In genomic region chr14:50937325-50937724, GRCh38 we compare ENCODE assay signal across 15 cellular contexts. TPM values are rescaled to one million over a fixed set of nuclear protein-coding genes. Genes with fewer than 3 reads are reported as not detected.
A peak's percentile ranks its signal among the peaks of the same experiment; 100 is the strongest.
DNase-seq lines count a peak whose midpoint lies in the region; ATAC-seq and TF ChIP-seq lines count a peak whose summit lies in the region.
"Had no signal": no experiment of that assay in that cellular context is flagged by ENCODE, and none has a peak within 500 bp of the region (broad histone marks: within the 10 kb centered on the region; RNA-seq: fewer than 3 reads in every experiment).

No MANE protein-coding gene starts in this region.

- H3K4me1 Mint-ChIP-seq in stimulated activated memory B cell treated with anti-CD40 and anti-IgM and Interleukin-4, amounts not matched to agents 10 μg/mL and 1 μg/mL and 100 μg/mL, for 72 hours: no peaks in the 10 kb centered on the region

- H3K27me3 Mint-ChIP-seq in stimulated activated memory B cell treated with anti-CD40 and anti-IgM and Interleukin-4, amounts not matched to agents 10 μg/mL and 1 μg/mL and 100 μg/mL, for 72 hours: peaks cover 53% of the 10 kb centered on the region

- H3K27ac Mint-ChIP-seq in stimulated activated memory B cell treated with anti-CD40 and anti-IgM and Interleukin-4, amounts not matched to agents 10 μg/mL and 1 μg/mL and 100 μg/mL, for 72 hours: no peak overlapping the region
- H3K27ac Mint-ChIP-seq: activated naive CD4-positive, alpha-beta T cell treated with anti-CD3 and anti-CD28 coated beads for 36 hours; T-helper 2 cell treated with Interferon-gamma antibody and Interleukin-4, amounts not matched to agents 5 μg/mL and 100 μg/mL, for 36 hours had no signal

- no peaks in the 10 kb centered on the region for H3K36me3 ChIP-seq in gastrocnemius medialis

- H3K36me3 Mint-ChIP-seq in stimulated activated memory B cell treated with anti-CD40 and anti-IgM and Interleukin-4, amounts not matched to agents 10 μg/mL and 1 μg/mL and 100 μg/mL, for 72 hours: no peaks in the 10 kb centered on the region

- no peak overlapping the region for H3K4me3 ChIP-seq in gastrocnemius medialis
- H3K4me3 ChIP-seq: gastroesophageal sphincter, GM12878, tibial nerve had no signal

- H3K27ac ChIP-seq in gastrocnemius medialis: no peak overlapping the region
- H3K27ac ChIP-seq: gastroesophageal sphincter had no signal

- no peaks in the 10 kb centered on the region for H3K27me3 ChIP-seq in gastrocnemius medialis
- H3K27me3 ChIP-seq: gastroesophageal sphincter, tibial nerve had no signal

- intact Hi-C loops in gastrocnemius medialis (cut with DNase I; ENCODE audit: low total_unique reads): no loop called here

- no peak for TF ChIP-seq CTCF in gastrocnemius medialis (IDR thresholded peaks at IDR 0.05 in 4 of 5, conservative IDR thresholded peaks at IDR 0.05 in 1 of 5)

- H3K4me3 Mint-ChIP-seq in stimulated activated memory B cell treated with anti-CD40 and anti-IgM and Interleukin-4, amounts not matched to agents 10 μg/mL and 1 μg/mL and 100 μg/mL, for 72 hours: no peak overlapping the region
- H3K4me3 Mint-ChIP-seq: activated naive CD4-positive, alpha-beta T cell treated with anti-CD3 and anti-CD28 coated beads for 36 hours; naive thymus-derived CD8-positive, alpha-beta T cell; T-helper 2 cell treated with Interferon-gamma antibody and Interleukin-4, amounts not matched to agents 5 μg/mL and 100 μg/mL, for 36 hours had no signal

- ATAC-seq in esophagus mucosa: peak; percentile 24
- ATAC-seq in gastrocnemius medialis: no peak
- no peak for ATAC-seq in HG03354 (IDR thresholded peaks at IDR 0.05; ENCODE audit: poor library complexity, severe bottlenecking, unreplicated experiment)
- ATAC-seq in stimulated activated memory B cell treated with anti-CD40 and anti-IgM and Interleukin-4, amounts not matched to agents 10 μg/mL and 1 μg/mL and 100 μg/mL, for 72 hours: no peak
- ATAC-seq: gastroesophageal sphincter; GM12878; naive thymus-derived CD8-positive, alpha-beta T cell had no signal

- in situ Hi-C loops in gastrocnemius medialis (cut with MboI; ENCODE audit: low sequenced_read_pairs in 4 of 4): no loop called here

- DNase-seq in HCEC 1CT: peak; percentile 73
- DNase-seq in OCI-M1 (lab: John Stamatoyannopoulos, UW): peak; percentile 44
- DNase-seq in renal cortical epithelial cell (ENCODE audit: low read depth): peak; percentile 71
- no peak for DNase-seq in gastrocnemius medialis
- no peak for DNase-seq in mucosa of gallbladder (ENCODE audit: low spot score)
- DNase-seq: activated naive CD4-positive, alpha-beta T cell treated with anti-CD3 and anti-CD28 coated beads for 36 hours; naive thymus-derived CD8-positive, alpha-beta T cell; NCI-H187 had no signal

- H3K9me3 Mint-ChIP-seq in stimulated activated memory B cell treated with anti-CD40 and anti-IgM and Interleukin-4, amounts not matched to agents 10 μg/mL and 1 μg/mL and 100 μg/mL, for 72 hours: no peaks in the 10 kb centered on the region
- H3K9me3 Mint-ChIP-seq: activated naive CD4-positive, alpha-beta T cell treated with anti-CD3 and anti-CD28 coated beads for 36 hours; T-helper 2 cell treated with Interferon-gamma antibody and Interleukin-4, amounts not matched to agents 5 μg/mL and 100 μg/mL, for 36 hours had no signal

- H3K4me1 ChIP-seq in gastrocnemius medialis: no peaks in the 10 kb centered on the region
- H3K4me1 ChIP-seq: gastroesophageal sphincter had no signal

- H3K9me3 ChIP-seq in gastrocnemius medialis: no peaks in the 10 kb centered on the region
- H3K9me3 ChIP-seq: gastroesophageal sphincter, tibial nerve had no signal

- no peak for TF ChIP-seq POLR2A in gastrocnemius medialis (IDR thresholded peaks at IDR 0.05)

RNA-seq across cellular contexts. Expression of gene PYGL, which starts 7.0 kb away (rescaled TPM):
- total RNA-seq in esophagus mucosa (138 TPM), renal cortical epithelial cell (112 and 202 TPM in 2 replicates), gastrocnemius medialis (1 to 10 TPM; 4.8 to 8.6 (median 6.4) TPM), mucosa of gallbladder (11.2 TPM)

Comparison
In these comparisons a context has a peak if more than half of its experiments do, and no peak if none do; other contexts are left out.
1. DNase-seq: peak in HCEC 1CT (single experiment), OCI-M1 (single experiment) and renal cortical epithelial cell (single experiment); none in gastrocnemius medialis (0 of 2) and mucosa of gallbladder (single experiment).